In the genomic region with DNA sequence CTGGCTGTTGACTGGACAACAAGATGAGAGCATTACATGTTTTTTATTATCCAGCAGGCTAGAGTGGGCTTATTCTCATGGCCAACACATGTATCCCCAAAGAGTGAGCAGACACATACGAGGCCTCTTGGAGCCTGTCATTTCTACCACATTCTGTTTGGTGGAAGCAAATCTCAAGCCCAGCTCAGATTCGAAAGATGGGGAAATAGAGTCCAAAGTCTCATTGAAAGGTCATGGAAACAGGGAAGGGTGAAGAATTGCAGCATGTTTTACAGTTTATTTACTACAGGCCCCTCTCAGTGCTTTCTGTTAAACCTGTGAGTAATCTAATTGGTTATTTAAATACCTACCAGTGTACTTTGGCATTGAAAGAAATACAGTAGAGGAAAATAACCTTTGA, we compare ENCODE assay signal across 29 cellular contexts.
"Had no signal": no experiment of that assay in that cellular context is flagged by ENCODE, and none has a peak within 500 bp of the region (broad histone marks: within the 10 kb centered on the region; RNA-seq: fewer than 3 reads in every experiment).

No MANE protein-coding gene starts in this region.

- H3K27me3 Mint-ChIP-seq: stimulated activated memory B cell treated with anti-CD40 and anti-IgM and Interleukin-4, amounts not matched to agents 10 μg/mL and 1 μg/mL and 100 μg/mL, for 72 hours had no signal

- H3K4me1 Mint-ChIP-seq: stimulated activated memory B cell treated with anti-CD40 and anti-IgM and Interleukin-4, amounts not matched to agents 10 μg/mL and 1 μg/mL and 100 μg/mL, for 72 hours had no signal

- H3K27me3 ChIP-seq: neutrophil, pancreas, right lobe of liver, sigmoid colon, spleen, suprapubic skin, testis, tibial artery, transverse colon, upper lobe of left lung, vagina had no signal

- H3K9me3 ChIP-seq: neutrophil, pancreas, prostate gland, right lobe of liver, sigmoid colon, spleen, suprapubic skin, testis, tibial artery, transverse colon, upper lobe of left lung, vagina had no signal

- H3K27ac ChIP-seq: neutrophil, pancreas, prostate gland, right lobe of liver, sigmoid colon, spleen, suprapubic skin, testis, tibial artery, transverse colon, upper lobe of left lung, vagina had no signal

- H3K27ac Mint-ChIP-seq: stimulated activated memory B cell treated with anti-CD40 and anti-IgM and Interleukin-4, amounts not matched to agents 10 μg/mL and 1 μg/mL and 100 μg/mL, for 72 hours; stimulated activated naive CD8-positive, alpha-beta T cell treated with anti-CD3 and anti-CD28 coated beads, Interleukin-15, amount 100 ng/mL, for 72 hours had no signal

- H3K4me1 ChIP-seq: pancreas, prostate gland, right lobe of liver, sigmoid colon, spleen, suprapubic skin, testis, tibial artery, transverse colon, upper lobe of left lung, vagina had no signal

- H3K36me3 ChIP-seq: neutrophil, pancreas, prostate gland, right lobe of liver, sigmoid colon, spleen, suprapubic skin, tibial artery, transverse colon, upper lobe of left lung, vagina had no signal

- H3K4me3 Mint-ChIP-seq: naive thymus-derived CD4-positive, alpha-beta T cell; nephron; neural crest cell; stimulated activated memory B cell treated with anti-CD40 and anti-IgM and Interleukin-4, amounts not matched to agents 10 μg/mL and 1 μg/mL and 100 μg/mL, for 72 hours; stimulated activated naive CD8-positive, alpha-beta T cell treated with anti-CD3 and anti-CD28 coated beads, Interleukin-15, amount 100 ng/mL, for 72 hours had no signal

- H3K36me3 Mint-ChIP-seq: naive thymus-derived CD4-positive, alpha-beta T cell; stimulated activated memory B cell treated with anti-CD40 and anti-IgM and Interleukin-4, amounts not matched to agents 10 μg/mL and 1 μg/mL and 100 μg/mL, for 72 hours had no signal

- H3K4me3 ChIP-seq: pancreas, prostate gland, right lobe of liver, sigmoid colon, smooth muscle cell, spleen, suprapubic skin, testis, tibial artery, transverse colon, upper lobe of left lung, vagina had no signal

- FAIRE-seq: pancreas, urothelium cell line had no signal

- H3K9me3 Mint-ChIP-seq: nephron; neural crest cell; stimulated activated memory B cell treated with anti-CD40 and anti-IgM and Interleukin-4, amounts not matched to agents 10 μg/mL and 1 μg/mL and 100 μg/mL, for 72 hours; stimulated activated naive CD8-positive, alpha-beta T cell treated with anti-CD3 and anti-CD28 coated beads, Interleukin-15, amount 100 ng/mL, for 72 hours had no signal

- DNase-seq: naive thymus-derived CD4-positive, alpha-beta T cell; nucleus accumbens; pancreas; right cardiac atrium; right lobe of liver; sigmoid colon; spleen; stimulated activated CD4-positive, alpha-beta T cell treated with anti-CD3 and anti-CD28 coated beads, Interleukin-12 subunit alpha, Interleukin-12 subunit beta, amount 100 ng/mL, for 4 hours; stimulated activated CD4-positive, alpha-beta T cell treated with anti-CD3 and anti-CD28 coated beads, Interleukin-1b, Interleukin-23, amount 100 ng/mL, for 48 hours; stimulated activated CD4-positive, alpha-beta T cell treated with anti-CD3 and anti-CD28 coated beads, Interleukin-4, amount 100 ng/mL, for 1 hour; stimulated activated CD4-positive, alpha-beta T cell treated with anti-CD3 and anti-CD28 coated beads, Interleukin-4, amount 100 ng/mL, for 4 hours; stimulated activated CD8-positive, alpha-beta memory T cell treated with anti-CD3 and anti-CD28 coated beads, Interleukin-4, amount 100 ng/mL, for 48 hours; stimulated activated naive CD4-positive, alpha-beta T cell; stimulated activated naive CD8-positive, alpha-beta T cell treated with anti-CD3 and anti-CD28 coated beads, Interleukin-15, amount 100 ng/mL, for 72 hours; stimulated activated naive CD8-positive, alpha-beta T cell treated with anti-CD3 and anti-CD28 coated beads, Interleukin-15, Interleukin-2, amounts not matched to agents 100 U/mL and 50 U/mL, for 24 hours; substantia nigra; testis; tibial artery; transverse colon; upper lobe of left lung had no signal

- ATAC-seq: naive thymus-derived CD4-positive, alpha-beta T cell; pancreas; right cardiac atrium; stimulated activated memory B cell treated with anti-CD40 and anti-IgM and Interleukin-4, amounts not matched to agents 10 μg/mL and 1 μg/mL and 100 μg/mL, for 72 hours; stimulated activated naive CD8-positive, alpha-beta T cell treated with anti-CD3 and anti-CD28 coated beads, Interleukin-15, amount 100 ng/mL, for 72 hours; stimulated activated naive CD8-positive, alpha-beta T cell treated with anti-CD3 and anti-CD28 coated beads, Interleukin-15, Interleukin-2, amounts not matched to agents 100 U/mL and 50 U/mL, for 24 hours had no signal

- H3K4me2 ChIP-seq: smooth muscle cell had no signal
